ENCODE assay signal across 9 cellular contexts in genomic region chr12:21773799-21774198, GRCh38. TPM values are rescaled to one million over a fixed set of nuclear protein-coding genes. Genes with fewer than 3 reads are reported as not detected.
DNase-seq lines count a peak whose midpoint lies in the region; ATAC-seq and TF ChIP-seq lines count a peak whose summit lies in the region.
"Had no signal": no experiment of that assay in that cellular context is flagged by ENCODE, and none has a peak within 500 bp of the region (broad histone marks: within the 10 kb centered on the region; RNA-seq: fewer than 3 reads in every experiment).

No MANE protein-coding gene starts in this region.

- in situ Hi-C loops in ACHN (cut with HindIII; ENCODE audit: low pct_ligation_motif_present, low pct_unique_long_range_greater_than_20kb, low sequenced_read_pairs): no loop called here

- WGBS in HUES64: 18% methylated on average over 10 of the region's 10 CpGs

- DNase-seq in ACHN (peak; percentile 18), fibroblast of lung (ENCODE audit: low read depth in 2 of 2) (peak in 1 of 2 donors; percentile 14), NCI-H187 (lab: John Stamatoyannopoulos, UW) (no peak)

- peak overlapping the region; percentile 0 for H2AFZ ChIP-seq in fibroblast of lung (ENCODE audit: low read length)
- no peak overlapping the region for H2AFZ ChIP-seq in neuron (ENCODE audit: low read depth, low read length)

- no peak overlapping the region for H3K27ac ChIP-seq in HUES64 (ENCODE audit: low read depth, low read length)
- H3K27ac ChIP-seq in fibroblast of lung (ENCODE audit: insufficient read depth, low read length): peak overlapping the region; percentile 2

- H3K27me3 ChIP-seq in HUES64 (ENCODE audit: insufficient read depth, low read length) (peaks cover 41% of the 10 kb centered on the region), fibroblast of lung (ENCODE audit: control insufficient read depth, insufficient read depth, low read length) (no peaks in the 10 kb centered on the region), neuron (ENCODE audit: insufficient read depth, low read length) (no peaks in the 10 kb centered on the region)

- H3K36me3 ChIP-seq in HUES64 (ENCODE audit: insufficient read depth, low read length) (no peaks in the 10 kb centered on the region), fibroblast of lung (ENCODE audit: control insufficient read depth, insufficient read depth, low read length) (no peaks in the 10 kb centered on the region), neuron (ENCODE audit: insufficient read depth, low read length) (peaks cover 10% of the 10 kb centered on the region)

- H3K4me3 ChIP-seq in HUES64 (ENCODE audit: low read length) (peak overlapping the region; percentile 68), fibroblast of lung (replicated peaks in 1 of 4; ENCODE audit: control extremely low read depth in 1 of 4, insufficient read depth in 1 of 4, low read depth in 3 of 4, low read length in 4 of 4) (peak overlapping the region; percentile 63 to 80 (median 69)), neuron (ENCODE audit: low read length) (peak overlapping the region; percentile 75)

- H3K9me3 ChIP-seq in HUES64 (ENCODE audit: insufficient read depth, low read depth, low read length): no peaks in the 10 kb centered on the region
- no peaks in the 10 kb centered on the region for H3K9me3 ChIP-seq in fibroblast of lung (ENCODE audit: control insufficient read depth, insufficient read depth, low read depth, low read length)
- no peaks in the 10 kb centered on the region for H3K9me3 ChIP-seq in neuron (ENCODE audit: low read length)

- H3K79me2 ChIP-seq in fibroblast of lung (ENCODE audit: control insufficient read depth, insufficient read depth, low read length): no peaks in the 10 kb centered on the region

- ATAC-seq in HG03469 (IDR thresholded peaks at IDR 0.05; ENCODE audit: unreplicated experiment): no peak
- ATAC-seq in GM18870 (IDR thresholded peaks at IDR 0.05; ENCODE audit: unreplicated experiment): no peak
- no peak for ATAC-seq in HG03175 (IDR thresholded peaks at IDR 0.05; ENCODE audit: unreplicated experiment)

- no peak overlapping the region for H3K9ac ChIP-seq in HUES64 (ENCODE audit: low read depth, low read length)
- H3K9ac ChIP-seq in fibroblast of lung (ENCODE audit: insufficient read depth, low read length): peak overlapping the region; percentile 7

- no peaks in the 10 kb centered on the region for H4K20me1 ChIP-seq in fibroblast of lung (ENCODE audit: control insufficient read depth, extremely low read depth, insufficient read depth, low read length)

- TF ChIP-seq CTCF in fibroblast of lung (conservative IDR thresholded peaks at IDR 0.05 in 1 of 2, IDR thresholded peaks at IDR 0.05 in 1 of 2; ENCODE audit: low read depth in 1 of 2, low read length in 2 of 2): no peak

- H3K4me1 ChIP-seq in HUES64 (ENCODE audit: insufficient read depth, low read length) (peaks cover 12% of the 10 kb centered on the region), fibroblast of lung (ENCODE audit: control insufficient read depth, extremely low read depth, insufficient read depth, low read length) (peaks cover 16% of the 10 kb centered on the region), neuron (ENCODE audit: insufficient read depth, low read length) (peaks cover 47% of the 10 kb centered on the region)

- peak overlapping the region; percentile 81 for H3K4me2 ChIP-seq in fibroblast of lung (ENCODE audit: extremely low read depth, insufficient read depth, low read length)

RNA-seq across cellular contexts. Expression of gene KCNJ8, which starts 0.7 kb away (rescaled TPM):
- 0.70 TPM for polyA plus RNA-seq in HUES64 (2013, experiment 1 of 2)
- polyA plus RNA-seq in HUES64 (2013, experiment 2 of 2): 0.76 TPM
- total RNA-seq in fibroblast of lung: 7.4 and 13.2 TPM in 2 replicates
- 5.7 and 17.7 TPM in 2 replicates for polyA plus RNA-seq in fibroblast of lung
- 4.2 and 11.4 TPM in 2 replicates for polyA plus RNA-seq in fibroblast of lung (2012)
- polyA minus RNA-seq in fibroblast of lung (ENCODE audit: low replicate concordance): 1.4 and 6.4 TPM in 2 replicates
- total RNA-seq: CD4-positive, CD25-positive, alpha-beta regulatory T cell had no signal
